In the genomic region with DNA sequence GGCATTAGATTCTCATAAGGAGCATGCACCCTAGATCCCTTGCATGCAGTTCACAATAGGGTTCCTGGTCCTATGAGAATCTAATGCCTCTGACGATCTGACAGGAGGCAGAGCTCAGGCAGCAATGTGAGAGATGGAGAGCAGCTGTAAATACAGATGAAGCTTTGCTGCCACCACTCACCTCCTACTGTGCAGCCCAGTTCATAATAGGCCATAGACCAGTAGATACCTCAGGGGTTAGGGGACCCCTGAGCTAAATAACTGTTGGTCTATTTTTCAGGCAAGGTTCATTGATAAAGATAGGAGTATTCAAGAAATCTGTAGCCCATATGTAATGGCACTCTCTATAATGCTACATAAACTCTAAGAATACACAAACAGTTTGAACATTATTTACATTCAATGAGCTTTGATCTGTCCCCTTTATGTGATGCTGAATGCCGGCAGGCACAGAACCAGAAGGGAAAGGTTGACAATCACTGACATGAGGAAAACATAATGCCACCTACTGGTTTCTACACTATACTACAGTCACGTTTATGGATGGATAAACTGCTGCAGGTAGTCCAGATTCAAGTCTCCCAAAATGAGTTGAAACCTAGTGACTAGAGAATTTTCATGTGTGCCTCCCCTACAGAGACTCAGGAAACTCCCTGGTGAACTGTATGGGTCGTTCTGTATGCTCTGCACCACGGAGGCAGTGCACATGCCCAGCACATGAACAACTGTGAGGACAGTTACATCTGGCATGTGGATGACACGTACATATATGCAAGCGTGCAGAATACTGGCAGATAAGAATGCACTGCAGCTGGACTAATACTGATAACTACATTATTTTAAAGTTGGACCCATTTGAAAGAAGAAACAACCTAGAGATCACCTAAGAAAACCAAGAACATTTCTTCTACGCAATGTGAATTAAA, we compare ENCODE assay signal across 8 cellular contexts.
DNase-seq lines count a peak whose midpoint lies in the region; ATAC-seq, FAIRE-seq and TF ChIP-seq lines count a peak whose summit lies in the region.

No MANE protein-coding gene starts in this region.

- H3K27me3 ChIP-seq in BJ (ENCODE audit: control insufficient read depth, insufficient read depth, low read length), result no peaks in the 10 kb centered on the region
- H3K27me3 ChIP-seq in K562 (ENCODE audit: control insufficient read depth in 2 of 2, insufficient read depth in 2 of 2, low read length in 2 of 2), result no peaks in the 10 kb centered on the region

- no peak overlapping the region for H3K9ac ChIP-seq in K562 (ENCODE audit: insufficient read depth in 1 of 2, low read depth in 2 of 2, low read length in 2 of 2)

- no peaks in the 10 kb centered on the region for H3K9me3 Mint-ChIP-seq in T-helper 2 cell treated with Interferon-gamma antibody and Interleukin-4, amounts not matched to agents 5 μg/mL and 100 μg/mL, for 36 hours

- WGBS in K562 (ENCODE audit: insufficient coverage, low coverage, missing lambda C conversion rate), result 37% methylated on average over 8 of the region's 8 CpGs

- H4K20me1 ChIP-seq in K562 (replicated peaks; ENCODE audit: control insufficient read depth, insufficient read depth, low read length), result no peaks in the 10 kb centered on the region

- no peak overlapping the region for H3K4me3 Mint-ChIP-seq in T-helper 2 cell treated with Interferon-gamma antibody and Interleukin-4, amounts not matched to agents 5 μg/mL and 100 μg/mL, for 36 hours

- in situ Hi-C loops in K562 (cut with MboI), result no loop called here

- H3K79me2 ChIP-seq in K562 (ENCODE audit: control insufficient read depth, insufficient read depth, low read length), result no peaks in the 10 kb centered on the region

- POLR2A ChIA-PET in BJ (lab: Charles Lee) (no interaction called here), K562 (lab: Yijun Ruan, JAX) (no interaction called here)

- no peaks in the 10 kb centered on the region for H3K9me3 ChIP-seq in K562 (replicated peaks; ENCODE audit: control insufficient read depth, insufficient read depth, low read depth, low read length)

- CTCF ChIA-PET in BJ (lab: Yijun Ruan, JAX) (interaction anchor here (0.7 to 2.3 kb wide), 35 partner anchors 9 to 259 kb away, joined by 3 to 26 read pairs (median 4); no protein-coding TSS in a partner anchor), K562 (lab: Yijun Ruan, JAX; ENCODE audit: low intra/inter-chr PET ratio) (interaction anchor here (1.4 kb wide), 1 partner anchor 211 kb away, joined by 4 read pairs; no protein-coding TSS in a partner anchor)

- TF ChIP-seq POLR2A in K562 (conservative IDR thresholded peaks at IDR 0.05), result no peak

- TF ChIP-seq CTCF in BJ (IDR thresholded peaks at IDR 0.05; ENCODE audit: insufficient read depth, low read depth, low read length), result peak; percentile 58
- TF ChIP-seq CTCF in K562 (IDR thresholded peaks at IDR 0.05 in 2 of 3, conservative IDR thresholded peaks at IDR 0.05 in 1 of 3; ENCODE audit: insufficient read depth in 2 of 3, low read depth in 1 of 3, low read length in 3 of 3), result peak; percentile 32 to 62 (median 60)

- FAIRE-seq in K562 (lab: Jason Lieb, UNC), result peak; percentile 84

- no peak overlapping the region for H2AFZ ChIP-seq in K562 (ENCODE audit: low read depth, low read length)

- peak; percentile 25 to 69; a peak in 3 of 4 replicates for TF ChIP-seq RAD21 in K562 (CRISPR knock-in tag; conservative IDR thresholded peaks at IDR 0.05 in 1 of 2, IDR thresholded peaks at IDR 0.05 in 1 of 2)

- intact Hi-C loops in K562 (cut with micrococcal nuclease), result loop anchor here (1.0 to 2.0 kb wide), 2 partner anchors 200 to 211 kb away; no protein-coding TSS in a partner anchor

- H3K4me3 ChIP-seq in BJ (ENCODE audit: low read depth, low read length) (no peak overlapping the region), K562 (no peak overlapping the region)

- H3K4me1 ChIP-seq in K562 (replicated peaks in 1 of 2; ENCODE audit: control insufficient read depth in 2 of 2, insufficient read depth in 2 of 2, low read length in 2 of 2), result no peaks in the 10 kb centered on the region

- no TSS peak for BruUV-seq in K562 (replicated peaks; lab: Mats Ljungman, UMichigan)

- DNase-seq in BJ (ENCODE audit: low read depth) (no peak), NCI-H2227 (lab: John Stamatoyannopoulos, UW; ENCODE audit: unreplicated experiment) (peak; percentile 5), K562 (ENCODE audit: extremely low read depth in 1 of 4, low spot score in 3 of 4) (peak in 2 of 4 experiments; percentile 38 to 39), kidney tubule cell (ENCODE audit: low spot score) (peak; percentile 45)
- DNase-seq in T-helper 2 cell treated with Interferon-gamma antibody and Interleukin-4, amounts not matched to agents 5 μg/mL and 100 μg/mL, for 36 hours (ENCODE audit: low spot score), result no peak

- H3K36me3 Mint-ChIP-seq in T-helper 2 cell treated with Interferon-gamma antibody and Interleukin-4, amounts not matched to agents 5 μg/mL and 100 μg/mL, for 36 hours (ENCODE audit: low read depth), result no peaks in the 10 kb centered on the region

- H3K36me3 ChIP-seq in BJ (ENCODE audit: control insufficient read depth, insufficient read depth, low read length) (peaks cover 9% of the 10 kb centered on the region), K562 (ENCODE audit: control insufficient read depth, insufficient read depth, low read length) (no peaks in the 10 kb centered on the region)

- H3K9me1 ChIP-seq in K562 (ENCODE audit: control insufficient read depth, insufficient read depth, low read length), result no peaks in the 10 kb centered on the region

- ATAC-seq in GM18861 (IDR thresholded peaks at IDR 0.05; ENCODE audit: unreplicated experiment) (peak; percentile 87), HG03064 (IDR thresholded peaks at IDR 0.05; ENCODE audit: low read depth, unreplicated experiment) (peak; percentile 86), K562 (peak; percentile 89), HG03521 (IDR thresholded peaks at IDR 0.05; ENCODE audit: unreplicated experiment) (no peak)

- H3K4me1 Mint-ChIP-seq in T-helper 2 cell treated with Interferon-gamma antibody and Interleukin-4, amounts not matched to agents 5 μg/mL and 100 μg/mL, for 36 hours (ENCODE audit: low read depth), result no peaks in the 10 kb centered on the region

- no peak overlapping the region for H3K27ac ChIP-seq in K562 (ENCODE audit: extremely low read depth, low read depth, low read length)

- peaks cover 4% of the 10 kb centered on the region for H3K27me3 Mint-ChIP-seq in T-helper 2 cell treated with Interferon-gamma antibody and Interleukin-4, amounts not matched to agents 5 μg/mL and 100 μg/mL, for 36 hours (ENCODE audit: low read depth)

- H3K27ac Mint-ChIP-seq in T-helper 2 cell treated with Interferon-gamma antibody and Interleukin-4, amounts not matched to agents 5 μg/mL and 100 μg/mL, for 36 hours, result no peak overlapping the region

- no peak overlapping the region for H3K4me2 ChIP-seq in K562 (ENCODE audit: insufficient read depth, low read length)

- TF ChIP-seq EP300 in K562 (IDR thresholded peaks at IDR 0.05; ENCODE audit: low read length), result no peak

TF ChIP-seq in K562, 482 proteins besides CTCF, POLR2A, EP300 and RAD21:
- TF ChIP-seq ADNP (tag; IDR thresholded peaks at IDR 0.05) (no peak), BHLHE40 (IDR thresholded peaks at IDR 0.05; ENCODE audit: low read length) (peak; percentile 46; the same call in 1 of the 2 replicates), ZNF384 (IDR thresholded peaks at IDR 0.05; ENCODE audit: low read depth, low read length) (no peak), ZNF589 (CRISPR knock-in tag; IDR thresholded peaks at IDR 0.05; ENCODE audit: low read depth) (no peak), SMC3 (conservative IDR thresholded peaks at IDR 0.05; ENCODE audit: insufficient read depth, low read depth, low read length) (0 out of 2 replicates have a peak, but pooled peaks have one; percentile 33), MEIS2 (IDR thresholded peaks at IDR 0.05; ENCODE audit: partially characterized antibody) (peak; percentile 12), EHMT2 (IDR thresholded peaks at IDR 0.05) (no peak), GATAD2A (IDR thresholded peaks at IDR 0.05) (no peak), ZNF174 (CRISPR knock-in tag; IDR thresholded peaks at IDR 0.05) (no peak)
- TF ChIP-seq, protein P1, sequence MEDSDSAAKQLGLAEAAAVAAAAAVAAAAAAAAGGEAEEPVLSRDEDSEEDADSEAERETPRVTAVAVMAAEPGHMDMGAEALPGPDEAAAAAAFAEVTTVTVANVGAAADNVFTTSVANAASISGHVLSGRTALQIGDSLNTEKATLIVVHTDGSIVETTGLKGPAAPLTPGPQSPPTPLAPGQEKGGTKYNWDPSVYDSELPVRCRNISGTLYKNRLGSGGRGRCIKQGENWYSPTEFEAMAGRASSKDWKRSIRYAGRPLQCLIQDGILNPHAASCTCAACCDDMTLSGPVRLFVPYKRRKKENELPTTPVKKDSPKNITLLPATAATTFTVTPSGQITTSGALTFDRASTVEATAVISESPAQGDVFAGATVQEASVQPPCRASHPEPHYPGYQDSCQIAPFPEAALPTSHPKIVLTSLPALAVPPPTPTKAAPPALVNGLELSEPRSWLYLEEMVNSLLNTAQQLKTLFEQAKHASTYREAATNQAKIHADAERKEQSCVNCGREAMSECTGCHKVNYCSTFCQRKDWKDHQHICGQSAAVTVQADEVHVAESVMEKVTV (CRISPR knock-in tag; IDR thresholded peaks at IDR 0.05), result peak; percentile 23; the same call in 1 of the 2 replicates
TF ChIP-seq in K562: peak in this region for 4.

Comparison
In these comparisons a context has a peak if more than half of its experiments do, and no peak if none do; other contexts are left out.
1. DNase-seq: peak in NCI-H2227 (single experiment) and kidney tubule cell (single experiment); none in BJ (single experiment) and T-helper 2 cell treated with Interferon-gamma antibody and Interleukin-4, amounts not matched to agents 5 μg/mL and 100 μg/mL, for 36 hours (single experiment).